Comparison of ENCODE assay signal across 10 cellular contexts in the genomic region with DNA sequence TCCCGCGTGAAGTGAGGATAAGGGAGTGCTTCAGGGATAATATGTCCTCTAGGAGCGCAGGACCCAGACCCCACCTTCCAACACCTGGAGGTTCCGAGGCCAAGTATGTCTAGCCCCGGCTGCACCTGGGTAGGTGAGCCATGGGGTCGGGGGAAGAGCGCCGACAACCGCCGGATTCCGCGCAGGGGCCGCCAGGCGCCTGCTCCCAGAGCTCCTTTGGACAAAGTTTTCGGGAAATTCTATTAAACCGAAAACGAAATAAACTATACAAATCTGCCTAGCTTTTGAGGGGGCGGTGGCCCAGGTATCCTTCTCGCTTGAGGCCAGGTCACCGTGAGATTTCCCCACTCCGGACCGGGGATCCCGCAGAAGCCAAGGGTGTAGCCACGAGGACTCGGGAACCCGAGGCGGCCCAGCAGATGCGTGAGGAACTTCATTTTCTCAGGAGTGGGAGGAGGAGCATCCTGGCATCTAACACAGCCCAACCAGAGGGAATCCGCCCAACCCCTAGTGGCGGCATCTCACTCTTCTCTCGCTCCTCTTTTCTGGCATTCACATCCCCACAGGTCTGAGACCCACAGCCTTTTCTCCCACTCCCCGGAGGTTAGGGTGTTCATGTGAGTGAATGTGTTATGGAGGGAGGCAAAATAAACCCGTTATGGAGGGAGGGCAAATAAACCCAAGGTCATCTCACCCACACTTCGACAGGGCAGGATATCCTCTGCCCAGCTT. TPM values are rescaled to one million over a fixed set of nuclear protein-coding genes. Genes with fewer than 3 reads are reported as not detected.
DNase-seq lines count a peak whose midpoint lies in the region; ATAC-seq and TF ChIP-seq lines count a peak whose summit lies in the region.
"Had no signal": no experiment of that assay in that cellular context is flagged by ENCODE, and none has a peak within 500 bp of the region (broad histone marks: within the 10 kb centered on the region; RNA-seq: fewer than 3 reads in every experiment).

No MANE protein-coding gene starts in this region.

- H3K4ac ChIP-seq in mesendoderm (ENCODE audit: low read depth, low read length), result no peak overlapping the region

- ATAC-seq in activated naive CD8-positive, alpha-beta T cell treated with anti-CD3 and anti-CD28 coated beads, Interleukin-2, amount 10 ng/mL, durations not matched to agents 7 days and 5 days (ENCODE audit: low read depth), result no peak
- ATAC-seq in activated CD8-positive, alpha-beta memory T cell treated with anti-CD3 and anti-CD28 coated beads, Interleukin-2, amount 10 ng/mL, durations not matched to agents 7 days and 5 days, result no peak
- no peak for ATAC-seq in HG03457 (IDR thresholded peaks at IDR 0.05; ENCODE audit: unreplicated experiment)
- ATAC-seq: activated CD4-positive, CD25-positive, alpha-beta regulatory T cell treated with anti-CD3 and anti-CD28 coated beads, Interleukin-2, amount 50 U/mL, for 24 hours had no signal

- H3K27me3 ChIP-seq in CD4-positive, alpha-beta memory T cell (ENCODE audit: insufficient read depth, low read length), result peaks cover 56% of the 10 kb centered on the region
- peaks cover 73% of the 10 kb centered on the region for H3K27me3 ChIP-seq in mesendoderm (ENCODE audit: insufficient read depth, low read length, poor library complexity)
- peaks cover 100% of the 10 kb centered on the region for H3K27me3 ChIP-seq in GM23248 (replicated peaks; ENCODE audit: insufficient read depth)

- no CpG with 5 or more reads among the region's 34 CpGs for WGBS in mesendoderm (ENCODE audit: extremely low coverage, insufficient coverage, low lambda C conversion rate)
- WGBS in GM23248 (ENCODE audit: low coverage in 1 of 2, low lambda C conversion rate in 2 of 2, missing lambda C conversion rate in 2 of 2), 2 experiments, result 12% methylated on average over 34 of the region's 34 CpGs

- H3K18ac ChIP-seq in mesendoderm (ENCODE audit: low read length), result no peak overlapping the region

- peak overlapping the region in 1 of 7 donors; percentile 41 for H3K27ac Mint-ChIP-seq in CD4-positive, alpha-beta memory T cell
- no peak overlapping the region for H3K27ac Mint-ChIP-seq in activated naive CD8-positive, alpha-beta T cell treated with anti-CD3 and anti-CD28 coated beads, Interleukin-2, amount 10 ng/mL, durations not matched to agents 7 days and 5 days
- H3K27ac Mint-ChIP-seq in activated CD8-positive, alpha-beta memory T cell treated with anti-CD3 and anti-CD28 coated beads, Interleukin-2, amount 10 ng/mL, durations not matched to agents 7 days and 5 days, result no peak overlapping the region

- no peak overlapping the region for H3K4me3 ChIP-seq in CD4-positive, alpha-beta memory T cell (ENCODE audit: low read length in 2 of 2)
- H3K4me3 ChIP-seq in HFF-Myc (replicated peaks; ENCODE audit: low read depth, low read length) (no peak overlapping the region), mesendoderm (ENCODE audit: low read length) (no peak overlapping the region), GM23248 (no peak overlapping the region)

- no peak overlapping the region for H3K27ac ChIP-seq in CD4-positive, alpha-beta memory T cell (ENCODE audit: low read depth, low read length)
- H3K27ac ChIP-seq in mesendoderm (ENCODE audit: low read depth, low read length) (no peak overlapping the region), GM23248 (no peak overlapping the region)

- no peaks in the 10 kb centered on the region for H3K9me2 ChIP-seq in GM23248 (ENCODE audit: insufficient read depth)

- H3K4me1 Mint-ChIP-seq in CD4-positive, alpha-beta memory T cell, result peaks cover 25 to 64% (median 47%) of the 10 kb centered on the region in 4 donors
- H3K4me1 Mint-ChIP-seq in activated naive CD8-positive, alpha-beta T cell treated with anti-CD3 and anti-CD28 coated beads, Interleukin-2, amount 10 ng/mL, durations not matched to agents 7 days and 5 days, result peaks cover 37% of the 10 kb centered on the region
- peaks cover 42% of the 10 kb centered on the region for H3K4me1 Mint-ChIP-seq in activated CD8-positive, alpha-beta memory T cell treated with anti-CD3 and anti-CD28 coated beads, Interleukin-2, amount 10 ng/mL, durations not matched to agents 7 days and 5 days

- no peaks in the 10 kb centered on the region for H3K79me1 ChIP-seq in mesendoderm (ENCODE audit: low read length)

- H4K8ac ChIP-seq in mesendoderm (ENCODE audit: low read depth, low read length), result no peak overlapping the region

- H3K9me3 ChIP-seq in CD4-positive, alpha-beta memory T cell (ENCODE audit: control insufficient read depth in 1 of 2, low read length in 2 of 2), result no peaks in the 10 kb centered on the region
- H3K9me3 ChIP-seq in GM23248 (ENCODE audit: low read depth), result no peaks in the 10 kb centered on the region

- H4K5ac ChIP-seq in mesendoderm (ENCODE audit: low read length), result no peak overlapping the region

- H2BK120ac ChIP-seq in mesendoderm (ENCODE audit: low read depth, low read length), result no peak overlapping the region

- no peak overlapping the region for H2BK5ac ChIP-seq in mesendoderm (ENCODE audit: low read length)

- H2AK5ac ChIP-seq in mesendoderm (ENCODE audit: low read length), result no peak overlapping the region

- H3K4me2 ChIP-seq in mesendoderm (ENCODE audit: low read length) (no peak overlapping the region), GM23248 (ENCODE audit: unreplicated experiment) (no peak overlapping the region)

- peaks cover 67 to 69% of the 10 kb centered on the region in 2 donors for H3K27me3 Mint-ChIP-seq in CD4-positive, alpha-beta memory T cell
- peaks cover 89% of the 10 kb centered on the region for H3K27me3 Mint-ChIP-seq in activated naive CD8-positive, alpha-beta T cell treated with anti-CD3 and anti-CD28 coated beads, Interleukin-2, amount 10 ng/mL, durations not matched to agents 7 days and 5 days
- peaks cover 89% of the 10 kb centered on the region for H3K27me3 Mint-ChIP-seq in activated CD8-positive, alpha-beta memory T cell treated with anti-CD3 and anti-CD28 coated beads, Interleukin-2, amount 10 ng/mL, durations not matched to agents 7 days and 5 days

- peaks cover 29% of the 10 kb centered on the region for H3K4me1 ChIP-seq in CD4-positive, alpha-beta memory T cell (ENCODE audit: insufficient read depth, low read length)
- H3K4me1 ChIP-seq in mesendoderm (ENCODE audit: control insufficient read depth, low read depth, low read length) (peaks cover 4% of the 10 kb centered on the region), GM23248 (ENCODE audit: insufficient read depth) (no peaks in the 10 kb centered on the region)

- no peak overlapping the region for H2AFZ ChIP-seq in GM23248

- H3F3A ChIP-seq in GM23248 (ENCODE audit: insufficient read depth), result no peaks in the 10 kb centered on the region

- TF ChIP-seq CTCF in HFF-Myc (IDR thresholded peaks at IDR 0.05; ENCODE audit: low read depth, low read length, missing control alignments), result peak; percentile 22

- intact Hi-C loops in CD4-positive, alpha-beta memory T cell (cut with micrococcal nuclease), result no loop called here

- in situ Hi-C loops in GM23248 (cut with MboI), result no loop called here

- peaks cover 0 to 3% of the 10 kb centered on the region in 2 donors for H3K36me3 Mint-ChIP-seq in CD4-positive, alpha-beta memory T cell
- H3K36me3 Mint-ChIP-seq in activated naive CD8-positive, alpha-beta T cell treated with anti-CD3 and anti-CD28 coated beads, Interleukin-2, amount 10 ng/mL, durations not matched to agents 7 days and 5 days, result peaks cover under 1% of the 10 kb centered on the region
- peaks cover 1% of the 10 kb centered on the region for H3K36me3 Mint-ChIP-seq in activated CD8-positive, alpha-beta memory T cell treated with anti-CD3 and anti-CD28 coated beads, Interleukin-2, amount 10 ng/mL, durations not matched to agents 7 days and 5 days

- no peak overlapping the region for H3K56ac ChIP-seq in mesendoderm (ENCODE audit: low read length)

- no peak overlapping the region for H3K23ac ChIP-seq in mesendoderm (ENCODE audit: low read length)

- H3K9ac ChIP-seq in mesendoderm (ENCODE audit: low read length) (no peak overlapping the region), GM23248 (no peak overlapping the region)

- H3K4me3 Mint-ChIP-seq in CD4-positive, alpha-beta memory T cell, result peak overlapping the region; percentile 12 to 98 (median 88)
- peak overlapping the region; percentile 83 for H3K4me3 Mint-ChIP-seq in activated naive CD8-positive, alpha-beta T cell treated with anti-CD3 and anti-CD28 coated beads, Interleukin-2, amount 10 ng/mL, durations not matched to agents 7 days and 5 days
- no peak overlapping the region for H3K4me3 Mint-ChIP-seq in activated CD8-positive, alpha-beta memory T cell treated with anti-CD3 and anti-CD28 coated beads, Interleukin-2, amount 10 ng/mL, durations not matched to agents 7 days and 5 days

- H3K9me3 Mint-ChIP-seq in CD4-positive, alpha-beta memory T cell, result peaks cover 0 to 4% (median under 1%) of the 10 kb centered on the region in 8 donors
- H3K9me3 Mint-ChIP-seq in activated naive CD8-positive, alpha-beta T cell treated with anti-CD3 and anti-CD28 coated beads, Interleukin-2, amount 10 ng/mL, durations not matched to agents 7 days and 5 days, result peaks cover 3% of the 10 kb centered on the region
- H3K9me3 Mint-ChIP-seq in activated CD8-positive, alpha-beta memory T cell treated with anti-CD3 and anti-CD28 coated beads, Interleukin-2, amount 10 ng/mL, durations not matched to agents 7 days and 5 days (ENCODE audit: low read depth), result no peaks in the 10 kb centered on the region

- H4K20me1 ChIP-seq in GM23248 (ENCODE audit: insufficient read depth), result no peaks in the 10 kb centered on the region

- no peak overlapping the region for H2BK15ac ChIP-seq in mesendoderm (replicated peaks; ENCODE audit: low read depth)

- CTCF ChIA-PET in CD4-positive, alpha-beta memory T cell (lab: Charles Lee; ENCODE audit: partially characterized antibody), result no interaction called here
- CTCF ChIA-PET in activated CD8-positive, alpha-beta memory T cell treated with anti-CD3 and anti-CD28 coated beads, Interleukin-2, amount 10 ng/mL, durations not matched to agents 7 days and 5 days (lab: Charles Lee), result interaction anchor here (1.3 to 1.7 kb wide), 2 partner anchors 93 to 279 kb away, joined by 3 to 4 read pairs; no protein-coding TSS in a partner anchor

- no peak for DNase-seq in CD4-positive, alpha-beta memory T cell
- no peak for DNase-seq in HFF-Myc (ENCODE audit: extremely low read depth, low read depth)
- DNase-seq in activated naive CD8-positive, alpha-beta T cell treated with anti-CD3 and anti-CD28 coated beads, Interleukin-2, amount 10 ng/mL, durations not matched to agents 7 days and 5 days, result no peak
- peak; percentile 75 for DNase-seq in mesendoderm
- DNase-seq in GM23248, result no peak
- DNase-seq in NCI-H2196 treated with DMSO at 0.1 percent for 48 hours (lab: John Stamatoyannopoulos, UW; ENCODE audit: unreplicated experiment), result no peak
- DNase-seq in activated CD8-positive, alpha-beta memory T cell treated with anti-CD3 and anti-CD28 coated beads, Interleukin-2, amount 10 ng/mL, durations not matched to agents 7 days and 5 days, result no peak
- DNase-seq: NK-92 treated with Interleukin-12 subunit alpha and Interleukin-12 subunit beta, amount 100 ng/mL, for 24 hours had no signal

- no peaks in the 10 kb centered on the region for H3K36me3 ChIP-seq in CD4-positive, alpha-beta memory T cell (ENCODE audit: insufficient read depth, low read length)
- H3K36me3 ChIP-seq in mesendoderm (ENCODE audit: control insufficient read depth, insufficient read depth, low read length) (no peaks in the 10 kb centered on the region), GM23248 (ENCODE audit: low read depth) (no peaks in the 10 kb centered on the region)

- POLR2A ChIA-PET in CD4-positive, alpha-beta memory T cell (lab: Charles Lee; ENCODE audit: partially characterized antibody), result no interaction called here
- POLR2A ChIA-PET in activated naive CD8-positive, alpha-beta T cell treated with anti-CD3 and anti-CD28 coated beads, Interleukin-2, amount 10 ng/mL, durations not matched to agents 7 days and 5 days (lab: Charles Lee), result interaction anchor here (0.6 kb wide), 1 partner anchor 653 kb away, joined by 3 read pairs; no protein-coding TSS in a partner anchor

- no peaks in the 10 kb centered on the region for H3K79me2 ChIP-seq in mesendoderm (ENCODE audit: control insufficient read depth, insufficient read depth, low read length)
- no peaks in the 10 kb centered on the region for H3K79me2 ChIP-seq in GM23248 (ENCODE audit: insufficient read depth)

RNA-seq across cellular contexts. Expression of a gene that starts 2.3 kb away (rescaled TPM):
- not detected for total RNA-seq in CD4-positive, alpha-beta memory T cell
- polyA plus RNA-seq in CD4-positive, alpha-beta memory T cell, result not detected
- not detected for total RNA-seq in activated naive CD8-positive, alpha-beta T cell treated with anti-CD3 and anti-CD28 coated beads, Interleukin-2, amount 10 ng/mL, durations not matched to agents 7 days and 5 days
- polyA plus RNA-seq in mesendoderm (2013, experiment 1 of 2), result 0.03 TPM
- polyA plus RNA-seq in mesendoderm (2013, experiment 2 of 2), result 0.04 TPM
- total RNA-seq in GM23248 (2014; rRNA removed; shearing (Covaris generic)), result not detected in 2 replicates
- polyA plus RNA-seq in GM23248 (2016; fragmentation: Nextera tagmentation; extraction: Ambion mirVana), result not detected in 2 replicates
- total RNA-seq in activated CD8-positive, alpha-beta memory T cell treated with anti-CD3 and anti-CD28 coated beads, Interleukin-2, amount 10 ng/mL, durations not matched to agents 7 days and 5 days, result under 1 TPM in 1 of 2 experiments, not detected in 1; 0.12 TPM
